In the genomic region with DNA sequence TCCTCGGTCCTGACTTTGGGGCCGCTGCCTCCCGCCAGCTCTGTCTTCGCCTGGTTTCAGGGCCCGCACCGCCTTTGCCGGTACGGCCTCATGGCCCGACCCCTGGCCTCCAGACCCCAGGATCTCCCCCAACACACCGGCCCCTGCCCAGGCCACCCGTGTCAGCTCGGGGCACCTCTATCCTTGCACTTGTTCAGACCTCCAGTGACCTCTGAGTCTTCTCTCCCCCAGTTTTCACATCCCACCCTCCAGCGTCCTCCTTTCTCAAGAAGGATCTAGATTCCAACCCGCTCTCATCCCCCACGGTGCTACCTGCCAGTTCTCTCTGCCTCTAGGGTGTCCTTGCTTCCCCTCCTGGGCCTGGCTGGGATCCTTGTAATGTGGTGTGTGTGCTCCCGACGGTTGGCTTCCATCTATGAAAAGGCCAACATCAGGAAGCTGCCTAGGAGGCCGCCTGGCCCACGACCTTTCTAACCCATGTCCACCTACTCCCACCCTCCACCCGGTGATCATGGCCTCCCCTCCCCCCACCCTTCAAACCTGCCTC, we compare ENCODE assay signal across 8 cellular contexts.
DNase-seq lines count a peak whose midpoint lies in the region; ATAC-seq and TF ChIP-seq lines count a peak whose summit lies in the region.

No MANE protein-coding gene starts in this region.

- no peak for TF ChIP-seq CTCF in CD14-positive monocyte (IDR thresholded peaks at IDR 0.05)
- no peak for TF ChIP-seq CTCF in esophagus muscularis mucosa (IDR thresholded peaks at IDR 0.05)
- no peak for TF ChIP-seq CTCF in parathyroid adenoma (IDR thresholded peaks at IDR 0.05)

- no peaks in the 10 kb centered on the region for H3K36me3 ChIP-seq in SJCRH30
- H3K36me3 ChIP-seq in esophagus muscularis mucosa, result no peaks in the 10 kb centered on the region
- no peaks in the 10 kb centered on the region for H3K36me3 ChIP-seq in parathyroid adenoma (ENCODE audit: control insufficient read depth, insufficient read depth, low read length)

- peaks cover 4% of the 10 kb centered on the region; the same call in 1 of the 2 replicates for H3K4me1 ChIP-seq in SJCRH30
- H3K4me1 ChIP-seq in esophagus muscularis mucosa, result peaks cover 9 to 20% (median 18%) of the 10 kb centered on the region in 4 donors
- H3K4me1 ChIP-seq in parathyroid adenoma, result peaks cover 2% of the 10 kb centered on the region

- H3K4me3 ChIP-seq in SJCRH30 (peak overlapping the region; percentile 64), esophagus muscularis mucosa (peak overlapping the region; percentile 57 to 68 (median 65)), parathyroid adenoma (ENCODE audit: low read depth, low read length) (peak overlapping the region; percentile 54)

- no peaks in the 10 kb centered on the region for H3K9me3 ChIP-seq in SJCRH30 (replicated peaks)
- H3K9me3 ChIP-seq in esophagus muscularis mucosa, result no peaks in the 10 kb centered on the region
- H3K9me3 ChIP-seq in parathyroid adenoma (ENCODE audit: control insufficient read depth, low read length), result no peaks in the 10 kb centered on the region

- no peak for TF ChIP-seq POLR2A in esophagus muscularis mucosa (IDR thresholded peaks at IDR 0.05; ENCODE audit: low read depth)

- intact Hi-C loops in CD14-positive monocyte (cut with micrococcal nuclease) (no loop called here), esophagus muscularis mucosa (cut with DNase I) (loop anchor here (5.0 kb wide), 1 partner anchor 310 kb away; a partner anchor contains a TSS), posterior vena cava (cut with DNase I) (no loop called here)

- H3K4me2 ChIP-seq in parathyroid adenoma (ENCODE audit: low read length), result peak overlapping the region; percentile 98

- H3K36me3 Mint-ChIP-seq in CD14-positive monocyte, result peaks cover 0 to 3% of the 10 kb centered on the region in 2 donors

- no peaks in the 10 kb centered on the region for H3K79me2 ChIP-seq in parathyroid adenoma

- no peak for DNase-seq in CD14-positive monocyte (ENCODE audit: low spot score)
- DNase-seq in SJCRH30, result no peak
- DNase-seq in esophagus muscularis mucosa (ENCODE audit: extremely low spot score), result no peak
- DNase-seq in NCI-H187 (lab: John Stamatoyannopoulos, UW), result no peak
- DNase-seq in posterior vena cava (ENCODE audit: low spot score), result no peak
- DNase-seq in UCSD-AML1 (lab: John Stamatoyannopoulos, UW; ENCODE audit: unreplicated experiment), result no peak

- 34% methylated on average over 18 of the region's 20 CpGs for WGBS in esophagus muscularis mucosa

- peak overlapping the region; percentile 83 to 98 for H3K4me3 Mint-ChIP-seq in CD14-positive monocyte

- TF ChIP-seq EP300 in esophagus muscularis mucosa (IDR thresholded peaks at IDR 0.05), result no peak

- peak overlapping the region; percentile 82 for H3K27ac ChIP-seq in SJCRH30
- peak overlapping the region; percentile 82 to 89 (median 86) for H3K27ac ChIP-seq in esophagus muscularis mucosa (replicated peaks in 1 of 4)
- peak overlapping the region; percentile 90 for H3K27ac ChIP-seq in parathyroid adenoma

- H3K27me3 ChIP-seq in SJCRH30 (no peaks in the 10 kb centered on the region), esophagus muscularis mucosa (no peaks in the 10 kb centered on the region), parathyroid adenoma (ENCODE audit: control insufficient read depth, insufficient read depth, low read length) (no peaks in the 10 kb centered on the region)

- H3K9me3 Mint-ChIP-seq in CD14-positive monocyte, result peaks cover 0 to 4% (median 3%) of the 10 kb centered on the region in 7 donors

- no peak for ATAC-seq in GM21381 (IDR thresholded peaks at IDR 0.05; ENCODE audit: unreplicated experiment)

- H3K9ac ChIP-seq in parathyroid adenoma, result no peak overlapping the region

- peak overlapping the region; percentile 85 for H2AFZ ChIP-seq in parathyroid adenoma

- no peak overlapping the region for H3K27ac Mint-ChIP-seq in CD14-positive monocyte

- H3K27me3 Mint-ChIP-seq in CD14-positive monocyte (ENCODE audit: low read depth in 3 of 3), result peaks cover 48 to 50% (median 49%) of the 10 kb centered on the region in 3 donors

- H3K4me1 Mint-ChIP-seq in CD14-positive monocyte, result peaks cover 17% of the 10 kb centered on the region
